In genomic region chrX:16920116-16920515, GRCh38 we compare ENCODE assay signal across 4 cellular contexts.
TF ChIP-seq lines count a peak whose summit lies in the region.

No MANE protein-coding gene starts in this region.

TF ChIP-seq in liver, 16 proteins besides CTCF, POLR2A, EP300 and RAD21:
- TF ChIP-seq NR2F2 (IDR thresholded peaks at IDR 0.05) (peak; percentile 37), HNF4A (conservative IDR thresholded peaks at IDR 0.05) (no peak)

TF ChIP-seq in HepG2, 621 proteins besides CTCF, POLR2A, EP300 and RAD21:
- TF ChIP-seq ZNF224 (CRISPR knock-in tag; IDR thresholded peaks at IDR 0.05): no peak
- no peak for TF ChIP-seq ATRX (CRISPR knock-in tag; IDR thresholded peaks at IDR 0.05; ENCODE audit: borderline replicate concordance)
- TF ChIP-seq ZNF878 (CRISPR knock-in tag; IDR thresholded peaks at IDR 0.05): no peak
- no peak for TF ChIP-seq ZNF33A (CRISPR knock-in tag; IDR thresholded peaks at IDR 0.05; ENCODE audit: borderline replicate concordance)
- no peak for TF ChIP-seq JDP2 (CRISPR knock-in tag; IDR thresholded peaks at IDR 0.05; ENCODE audit: borderline replicate concordance)
- TF ChIP-seq, protein P1, sequence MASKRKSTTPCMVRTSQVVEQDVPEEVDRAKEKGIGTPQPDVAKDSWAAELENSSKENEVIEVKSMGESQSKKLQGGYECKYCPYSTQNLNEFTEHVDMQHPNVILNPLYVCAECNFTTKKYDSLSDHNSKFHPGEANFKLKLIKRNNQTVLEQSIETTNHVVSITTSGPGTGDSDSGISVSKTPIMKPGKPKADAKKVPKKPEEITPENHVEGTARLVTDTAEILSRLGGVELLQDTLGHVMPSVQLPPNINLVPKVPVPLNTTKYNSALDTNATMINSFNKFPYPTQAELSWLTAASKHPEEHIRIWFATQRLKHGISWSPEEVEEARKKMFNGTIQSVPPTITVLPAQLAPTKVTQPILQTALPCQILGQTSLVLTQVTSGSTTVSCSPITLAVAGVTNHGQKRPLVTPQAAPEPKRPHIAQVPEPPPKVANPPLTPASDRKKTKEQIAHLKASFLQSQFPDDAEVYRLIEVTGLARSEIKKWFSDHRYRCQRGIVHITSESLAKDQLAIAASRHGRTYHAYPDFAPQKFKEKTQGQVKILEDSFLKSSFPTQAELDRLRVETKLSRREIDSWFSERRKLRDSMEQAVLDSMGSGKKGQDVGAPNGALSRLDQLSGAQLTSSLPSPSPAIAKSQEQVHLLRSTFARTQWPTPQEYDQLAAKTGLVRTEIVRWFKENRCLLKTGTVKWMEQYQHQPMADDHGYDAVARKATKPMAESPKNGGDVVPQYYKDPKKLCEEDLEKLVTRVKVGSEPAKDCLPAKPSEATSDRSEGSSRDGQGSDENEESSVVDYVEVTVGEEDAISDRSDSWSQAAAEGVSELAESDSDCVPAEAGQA (IDR thresholded peaks at IDR 0.05; ENCODE audit: low read depth): no peak
- TF ChIP-seq, protein P1 (CRISPR knock-in tag; IDR thresholded peaks at IDR 0.05; ENCODE audit: borderline replicate concordance): no peak
- TF ChIP-seq XRCC5 (optimal IDR thresholded peaks at IDR 0.05; ENCODE audit: low read length): no peak
- no peak for TF ChIP-seq MTA3 (CRISPR knock-in tag; IDR thresholded peaks at IDR 0.05)
- no peak for TF ChIP-seq NFIB (CRISPR knock-in tag; IDR thresholded peaks at IDR 0.05; ENCODE audit: borderline replicate concordance)
- no peak for TF ChIP-seq IRX3 (CRISPR knock-in tag; IDR thresholded peaks at IDR 0.05; ENCODE audit: borderline replicate concordance, low read depth)
- TF ChIP-seq ZNF335 (CRISPR knock-in tag; IDR thresholded peaks at IDR 0.05): no peak
- TF ChIP-seq HCFC1 (IDR thresholded peaks at IDR 0.05; ENCODE audit: low read depth, low read length): no peak
- no peak for TF ChIP-seq NCOA2 (CRISPR knock-in tag; IDR thresholded peaks at IDR 0.05)
- no peak for TF ChIP-seq RARG (CRISPR knock-in tag; IDR thresholded peaks at IDR 0.05; ENCODE audit: low read depth)
- TF ChIP-seq JUNB (CRISPR knock-in tag; IDR thresholded peaks at IDR 0.05; ENCODE audit: borderline replicate concordance): no peak
- no peak for TF ChIP-seq RBAK (CRISPR knock-in tag; IDR thresholded peaks at IDR 0.05)
TF ChIP-seq in HepG2: peak in this region for 0.

TF ChIP-seq in endothelial cell of umbilical vein, 7 proteins besides CTCF, POLR2A, EP300 and RAD21:
- TF ChIP-seq GATA2 (IDR thresholded peaks at IDR 0.05; ENCODE audit: insufficient read depth, insufficient read length, low read depth, low read length) (no peak), EZH2 (IDR thresholded peaks at IDR 0.05; ENCODE audit: borderline replicate concordance, low read depth, low read length, severe bottlenecking) (no peak), MAX (IDR thresholded peaks at IDR 0.05; ENCODE audit: insufficient read depth, insufficient read length) (no peak), POLR2AphosphoS5 (IDR thresholded peaks at IDR 0.05; ENCODE audit: insufficient read depth, low read depth, low read length) (no peak), JUN (IDR thresholded peaks at IDR 0.05; ENCODE audit: borderline replicate concordance, insufficient read depth, insufficient read length, low read depth) (no peak), MYC (IDR thresholded peaks at IDR 0.05; ENCODE audit: low read depth, low read length) (no peak), FOS (IDR thresholded peaks at IDR 0.05; ENCODE audit: borderline replicate concordance, insufficient read depth, low read length) (no peak)

TF ChIP-seq in HEK293T, 16 proteins besides CTCF, POLR2A, EP300 and RAD21:
- TF ChIP-seq CTBP1 (IDR thresholded peaks at IDR 0.05; ENCODE audit: borderline replicate concordance): no peak
- TF ChIP-seq ELF4 (IDR thresholded peaks at IDR 0.05): no peak
- no peak for TF ChIP-seq ZNF384 (IDR thresholded peaks at IDR 0.05)
- TF ChIP-seq, protein P2, sequence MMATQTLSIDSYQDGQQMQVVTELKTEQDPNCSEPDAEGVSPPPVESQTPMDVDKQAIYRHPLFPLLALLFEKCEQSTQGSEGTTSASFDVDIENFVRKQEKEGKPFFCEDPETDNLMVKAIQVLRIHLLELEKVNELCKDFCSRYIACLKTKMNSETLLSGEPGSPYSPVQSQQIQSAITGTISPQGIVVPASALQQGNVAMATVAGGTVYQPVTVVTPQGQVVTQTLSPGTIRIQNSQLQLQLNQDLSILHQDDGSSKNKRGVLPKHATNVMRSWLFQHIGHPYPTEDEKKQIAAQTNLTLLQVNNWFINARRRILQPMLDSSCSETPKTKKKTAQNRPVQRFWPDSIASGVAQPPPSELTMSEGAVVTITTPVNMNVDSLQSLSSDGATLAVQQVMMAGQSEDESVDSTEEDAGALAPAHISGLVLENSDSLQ (IDR thresholded peaks at IDR 0.05): no peak
- TF ChIP-seq L3MBTL2 (conservative IDR thresholded peaks at IDR 0.05): no peak
- TF ChIP-seq NFRKB (IDR thresholded peaks at IDR 0.05): no peak
- TF ChIP-seq TARDBP (IDR thresholded peaks at IDR 0.05): no peak
- TF ChIP-seq LEF1 (IDR thresholded peaks at IDR 0.05; ENCODE audit: borderline replicate concordance): no peak
- no peak for TF ChIP-seq FOXK2 (IDR thresholded peaks at IDR 0.05)
- TF ChIP-seq FOXA1 (IDR thresholded peaks at IDR 0.05): no peak
- TF ChIP-seq ARNT (IDR thresholded peaks at IDR 0.05): no peak
- no peak for TF ChIP-seq FOXM1 (IDR thresholded peaks at IDR 0.05; ENCODE audit: borderline replicate concordance)
- no peak for TF ChIP-seq HDGF (IDR thresholded peaks at IDR 0.05; ENCODE audit: borderline replicate concordance)
- TF ChIP-seq BHLHE40 (IDR thresholded peaks at IDR 0.05; ENCODE audit: borderline replicate concordance): no peak
- no peak for TF ChIP-seq SUZ12 (IDR thresholded peaks at IDR 0.05)
